1 cellular context compared by ENCODE assay signal in genomic region chr2:113502213-113503093, GRCh38.
A peak's percentile ranks its signal among the peaks of the same experiment; 100 is the strongest.
TF ChIP-seq lines count a peak whose summit lies in the region.

No MANE protein-coding gene starts in this region.

TF ChIP-seq in HepG2, 621 proteins besides CTCF, POLR2A, EP300 and RAD21:
- TF ChIP-seq ZNF563 (CRISPR knock-in tag; IDR thresholded peaks at IDR 0.05) (0 out of 2 replicates have a peak, but pooled peaks have one; percentile 17), ISL2 (CRISPR knock-in tag; IDR thresholded peaks at IDR 0.05) (0 out of 2 replicates have a peak, but pooled peaks have one; percentile 7), ZNF598 (CRISPR knock-in tag; IDR thresholded peaks at IDR 0.05; ENCODE audit: borderline replicate concordance) (0 out of 2 replicates have a peak, but pooled peaks have one; percentile 4)
